8 cellular contexts compared by ENCODE assay signal in the genomic region with DNA sequence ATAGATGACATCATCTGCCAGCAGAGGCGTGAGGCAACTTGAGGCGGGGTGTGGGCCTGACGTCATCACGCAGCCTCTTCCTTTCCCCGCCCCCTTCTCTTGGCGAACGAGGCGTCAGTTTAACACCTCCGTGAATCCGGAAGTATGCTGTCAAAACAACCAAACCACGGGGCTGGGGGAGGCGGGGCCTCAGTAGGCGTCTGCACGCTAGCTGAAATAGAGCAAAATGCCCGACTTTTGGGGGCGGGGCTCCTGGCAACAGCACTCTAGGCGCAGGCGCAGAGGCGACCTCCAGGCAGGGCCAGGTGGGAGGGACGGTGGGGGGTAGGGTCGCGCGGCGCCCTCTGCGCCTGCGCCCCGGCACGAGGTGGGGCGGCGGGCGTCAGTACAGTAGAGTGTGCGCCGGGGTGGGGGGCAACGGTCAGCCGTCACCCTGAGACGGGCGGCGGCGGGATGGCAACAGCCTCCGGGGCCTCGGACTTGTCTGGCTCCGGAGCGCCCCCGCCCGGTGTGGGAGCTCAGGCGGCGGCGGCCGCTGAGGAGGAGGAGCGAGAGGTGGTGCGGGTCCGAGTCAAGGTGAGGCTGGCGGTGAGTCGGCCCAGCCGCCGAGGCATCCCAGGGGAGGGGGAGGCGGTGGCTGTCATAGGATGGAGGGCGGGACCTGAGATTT. TPM values are rescaled to one million over a fixed set of nuclear protein-coding genes. Genes with fewer than 3 reads are reported as not detected.
DNase-seq lines count a peak whose midpoint lies in the region; ATAC-seq and TF ChIP-seq lines count a peak whose summit lies in the region.

A gene with protein sequence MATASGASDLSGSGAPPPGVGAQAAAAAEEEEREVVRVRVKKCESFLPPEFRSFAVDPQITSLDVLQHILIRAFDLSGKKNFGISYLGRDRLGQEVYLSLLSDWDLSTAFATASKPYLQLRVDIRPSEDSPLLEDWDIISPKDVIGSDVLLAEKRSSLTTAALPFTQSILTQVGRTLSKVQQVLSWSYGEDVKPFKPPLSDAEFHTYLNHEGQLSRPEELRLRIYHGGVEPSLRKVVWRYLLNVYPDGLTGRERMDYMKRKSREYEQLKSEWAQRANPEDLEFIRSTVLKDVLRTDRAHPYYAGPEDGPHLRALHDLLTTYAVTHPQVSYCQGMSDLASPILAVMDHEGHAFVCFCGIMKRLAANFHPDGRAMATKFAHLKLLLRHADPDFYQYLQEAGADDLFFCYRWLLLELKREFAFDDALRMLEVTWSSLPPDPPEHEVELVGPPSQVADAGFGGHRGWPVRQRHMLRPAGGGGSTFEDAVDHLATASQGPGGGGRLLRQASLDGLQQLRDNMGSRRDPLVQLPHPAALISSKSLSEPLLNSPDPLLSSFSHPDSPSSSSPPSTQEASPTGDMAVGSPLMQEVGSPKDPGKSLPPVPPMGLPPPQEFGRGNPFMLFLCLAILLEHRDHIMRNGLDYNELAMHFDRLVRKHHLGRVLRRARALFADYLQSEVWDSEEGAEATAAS (plus strand): TSS at position 370 of the 670 bp plus-strand sequence. CDS start 84 bp downstream, at position 454.

- peak within 1 kb of the TSS; percentile 77 to 96 (median 92) for H3K27ac ChIP-seq in spleen

- H3K9me3 ChIP-seq in spleen: no peaks in the 10 kb centered on the region

- peak within 1 kb of the TSS; percentile 41 to 75 (median 54) for H3K4me3 ChIP-seq in spleen

- H3K27me3 Mint-ChIP-seq in activated B cell treated with CpG ODN at 0.5 μM for 24 hours (no peaks in the 10 kb centered on the region), immature natural killer cell (ENCODE audit: low read depth in 3 of 3) (peaks cover 4 to 8% (median 6%) of the 10 kb centered on the region in 3 donors)

- peak; percentile 89 for DNase-seq in AG08395 (ENCODE audit: low spot score)
- peak; percentile 86 for DNase-seq in NCI-H226
- DNase-seq in activated B cell treated with CpG ODN at 0.5 μM for 24 hours: peak; percentile 84
- DNase-seq in central memory CD4-positive, alpha-beta T cell: peak; percentile 96
- peak; percentile 95 to 97 (median 96) for DNase-seq in immature natural killer cell
- DNase-seq in spleen: peak; percentile 98

- peaks cover 20% of the 10 kb centered on the region for H3K4me1 Mint-ChIP-seq in activated B cell treated with CpG ODN at 0.5 μM for 24 hours
- H3K4me1 Mint-ChIP-seq in immature natural killer cell: peaks cover 17 to 25% of the 10 kb centered on the region in 2 donors

- intact Hi-C loops in activated B cell treated with CpG ODN at 0.5 μM for 24 hours (cut with micrococcal nuclease) (loop anchor here (1.0 kb wide), 6 partner anchors 18 to 419 kb away; a partner anchor contains a TSS), spleen (cut with DNase I; ENCODE audit: low total_unique reads) (no loop called here)

- no peaks in the 10 kb centered on the region for H3K27me3 ChIP-seq in spleen (replicated peaks in 1 of 7)

- TF ChIP-seq CTCF in activated B cell treated with CpG ODN at 0.5 μM for 24 hours (IDR thresholded peaks at IDR 0.05): no peak
- TF ChIP-seq CTCF in spleen (IDR thresholded peaks at IDR 0.05 in 8 of 11, conservative IDR thresholded peaks at IDR 0.05 in 3 of 11): peak in 10 of 11 experiments; percentile 14 to 69 (median 42)

- WGBS in spleen, 5 donors: 0 to 59% (median 5%) methylated on average over 36 to 58 of the region's 58 CpGs

- no peak for TF ChIP-seq POLR2A in spleen (IDR thresholded peaks at IDR 0.05)

- POLR2A ChIA-PET in activated B cell treated with CpG ODN at 0.5 μM for 24 hours (lab: Charles Lee): interaction anchor here (0.6 to 2.9 kb wide), 25 partner anchors 11 to 1383 kb away, joined by 3 to 45 read pairs (median 4); a partner anchor contains a TSS

- H3K4me3 Mint-ChIP-seq in activated B cell treated with CpG ODN at 0.5 μM for 24 hours (peak within 1 kb of the TSS; percentile 92), immature natural killer cell (peak within 1 kb of the TSS; percentile 84 to 92 (median 90))

- peaks cover 19% of the 10 kb centered on the region for H3K36me3 Mint-ChIP-seq in activated B cell treated with CpG ODN at 0.5 μM for 24 hours (ENCODE audit: low read depth)
- H3K36me3 Mint-ChIP-seq in immature natural killer cell: peaks cover 3 to 4% (median 3%) of the 10 kb centered on the region in 3 donors

- peaks cover 0 to 18% (median 13%) of the 10 kb centered on the region in 6 donors for H3K4me1 ChIP-seq in spleen

- peak; percentile 89 for ATAC-seq in GM18907 (IDR thresholded peaks at IDR 0.05; ENCODE audit: unreplicated experiment)
- peak; percentile 79 for ATAC-seq in HG03175 (IDR thresholded peaks at IDR 0.05; ENCODE audit: unreplicated experiment)
- ATAC-seq in activated B cell treated with CpG ODN at 0.5 μM for 24 hours (ENCODE audit: low read depth): peak; percentile 78

- no peaks in the 10 kb centered on the region for H3K9me3 Mint-ChIP-seq in activated B cell treated with CpG ODN at 0.5 μM for 24 hours
- H3K9me3 Mint-ChIP-seq in immature natural killer cell: no peaks in the 10 kb centered on the region

- CTCF ChIA-PET in activated B cell treated with CpG ODN at 0.5 μM for 24 hours (lab: Charles Lee): interaction anchor here (0.7 to 1.2 kb wide), 3 partner anchors 35 to 708 kb away, joined by 3 to 4 read pairs (median 3); a partner anchor contains a TSS

- H3K27ac Mint-ChIP-seq in activated B cell treated with CpG ODN at 0.5 μM for 24 hours (peak within 1 kb of the TSS; percentile 95), immature natural killer cell (peak within 1 kb of the TSS; percentile 88 to 98 (median 94))

- H3K36me3 ChIP-seq in spleen: peaks cover 0 to 26% (median 0%) of the 10 kb centered on the region in 6 donors

RNA-seq across cellular contexts. Expression of the gene that starts here (rescaled TPM):
- 16.4 and 19.4 TPM in 2 replicates for total RNA-seq in activated B cell treated with CpG ODN at 0.5 μM for 24 hours
- polyA plus RNA-seq in immature natural killer cell: 10 to 100 TPM; 20.0 to 34.9 (median 30.6) TPM
- 10 to 100 TPM; 12.4 to 19.1 (median 16.2) TPM for total RNA-seq in spleen
- 1 to 10 TPM; 4.0 to 8.3 (median 6.1) TPM for polyA plus RNA-seq in spleen

Comparison
In these comparisons a context has a peak if more than half of its experiments do, and no peak if none do; other contexts are left out.
1. Peak in every context shown above with its lines: DNase-seq, ATAC-seq, H3K4me3 ChIP-seq and H3K27ac ChIP-seq.